Comparison of ENCODE assay signal across 9 cellular contexts in the genomic region with DNA sequence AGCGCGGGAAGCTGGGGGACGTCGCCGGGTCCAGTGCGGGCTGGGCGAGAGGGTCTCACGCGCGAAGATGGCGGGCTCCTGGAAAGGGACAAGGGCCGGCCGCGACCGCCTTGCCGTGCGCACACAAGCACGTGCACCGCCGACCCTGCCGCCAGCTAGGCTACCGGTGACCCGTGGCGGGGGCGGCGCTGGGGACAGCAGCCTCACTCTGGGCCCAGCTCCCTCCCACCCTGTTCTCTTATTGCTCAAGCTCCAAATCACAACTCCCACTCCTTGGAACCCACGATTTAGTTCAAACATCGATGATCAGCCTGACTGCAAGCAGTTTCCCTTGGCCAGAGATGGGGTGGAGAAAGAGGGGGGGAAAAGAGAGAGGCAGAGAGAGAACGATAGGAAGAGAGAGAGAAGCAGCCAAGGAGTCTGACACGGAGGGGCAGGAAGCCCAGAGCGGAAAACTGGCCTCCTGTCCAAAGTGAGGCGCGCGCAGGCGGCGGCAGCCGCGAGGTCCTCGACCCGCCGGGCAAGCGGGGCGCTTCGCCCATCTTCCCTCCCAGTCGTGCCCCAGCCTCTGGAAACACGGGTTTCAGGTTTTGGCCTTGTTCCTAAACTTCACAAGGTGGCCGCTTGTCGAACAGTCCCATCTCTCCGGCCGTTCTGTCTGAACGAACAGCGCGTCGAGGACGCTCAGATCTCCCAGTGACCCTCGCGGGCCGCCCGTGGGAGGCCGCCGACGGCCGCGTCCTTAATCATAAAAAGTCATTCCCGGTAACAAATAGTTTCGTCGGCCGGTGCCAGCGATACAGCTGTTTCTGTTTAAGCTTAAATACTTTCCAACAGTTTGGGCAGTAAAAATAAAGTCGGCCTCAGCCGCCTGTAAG. TPM values are rescaled to one million over a fixed set of nuclear protein-coding genes. Genes with fewer than 3 reads are reported as not detected.
A peak's percentile ranks its signal among the peaks of the same experiment; 100 is the strongest.
DNase-seq lines count a peak whose midpoint lies in the region; ATAC-seq and TF ChIP-seq lines count a peak whose summit lies in the region.
"Had no signal": no experiment of that assay in that cellular context is flagged by ENCODE, and none has a peak within 500 bp of the region (broad histone marks: within the 10 kb centered on the region; RNA-seq: fewer than 3 reads in every experiment).

No MANE protein-coding gene starts in this region.

- CTCF ChIA-PET in activated naive CD4-positive, alpha-beta T cell treated with anti-CD3 and anti-CD28 coated beads, Interleukin-2, amount 10 ng/mL, durations not matched to agents 7 days and 5 days (lab: Charles Lee) = interaction anchor here (0.5 to 3.1 kb wide), 5 partner anchors 14 to 316 kb away, joined by 3 to 16 read pairs (median 5); a partner anchor contains a TSS

- H3K9me3 Mint-ChIP-seq in activated naive CD4-positive, alpha-beta T cell treated with anti-CD3 and anti-CD28 coated beads, Interleukin-2, amount 10 ng/mL, durations not matched to agents 7 days and 5 days = no peaks in the 10 kb centered on the region
- H3K9me3 Mint-ChIP-seq in activated T-helper 1 cell treated with anti-CD3 and anti-CD28 coated beads, Interleukin-12 subunit alpha, Interleukin-12 subunit beta, Interleukin-2, Interleukin-4 antibody, amounts not matched to agents 30 ng/mL and 10 ng/mL and 1 ng/mL, durations not matched to agents 14 hours and 24 hours and 36 hours = peaks cover 4% of the 10 kb centered on the region

- H3K4me1 ChIP-seq in upper lobe of right lung = peaks cover 32% of the 10 kb centered on the region

- no peak for DNase-seq in activated naive CD4-positive, alpha-beta T cell treated with anti-CD3 and anti-CD28 coated beads, Interleukin-2, amount 10 ng/mL, durations not matched to agents 7 days and 5 days
- no peak for DNase-seq in activated naive CD4-positive, alpha-beta T cell treated with Interleukin-2 at 50 U/mL for 16 hours
- no peak for DNase-seq in activated T-helper 1 cell treated with anti-CD3 and anti-CD28 coated beads, Interleukin-12 subunit alpha, Interleukin-12 subunit beta, Interleukin-2, Interleukin-4 antibody, amounts not matched to agents 30 ng/mL and 10 ng/mL and 1 ng/mL, durations not matched to agents 14 hours and 24 hours and 36 hours (ENCODE audit: low spot score)
- DNase-seq in kidney epithelial cell (ENCODE audit: low read depth) = no peak
- no peak for DNase-seq in upper lobe of right lung
- DNase-seq in KG1 (lab: John Stamatoyannopoulos, UW) = no peak
- DNase-seq: NCI-H2171 had no signal

- peak overlapping the region; percentile 52 for H3K4me3 Mint-ChIP-seq in activated naive CD4-positive, alpha-beta T cell treated with anti-CD3 and anti-CD28 coated beads, Interleukin-2, amount 10 ng/mL, durations not matched to agents 7 days and 5 days
- peak overlapping the region; percentile 59 for H3K4me3 Mint-ChIP-seq in activated T-helper 1 cell treated with anti-CD3 and anti-CD28 coated beads, Interleukin-12 subunit alpha, Interleukin-12 subunit beta, Interleukin-2, Interleukin-4 antibody, amounts not matched to agents 30 ng/mL and 10 ng/mL and 1 ng/mL, durations not matched to agents 14 hours and 24 hours and 36 hours

- H3K36me3 Mint-ChIP-seq in activated naive CD4-positive, alpha-beta T cell treated with anti-CD3 and anti-CD28 coated beads, Interleukin-2, amount 10 ng/mL, durations not matched to agents 7 days and 5 days = peaks cover 21% of the 10 kb centered on the region
- peaks cover 11% of the 10 kb centered on the region for H3K36me3 Mint-ChIP-seq in activated T-helper 1 cell treated with anti-CD3 and anti-CD28 coated beads, Interleukin-12 subunit alpha, Interleukin-12 subunit beta, Interleukin-2, Interleukin-4 antibody, amounts not matched to agents 30 ng/mL and 10 ng/mL and 1 ng/mL, durations not matched to agents 14 hours and 24 hours and 36 hours (ENCODE audit: low read depth)

- H3K4me3 ChIP-seq in kidney epithelial cell (ENCODE audit: low read depth, low read length) = peak overlapping the region; percentile 64
- peak overlapping the region; percentile 70 for H3K4me3 ChIP-seq in upper lobe of right lung

- peaks cover 46% of the 10 kb centered on the region for H3K4me1 Mint-ChIP-seq in activated naive CD4-positive, alpha-beta T cell treated with anti-CD3 and anti-CD28 coated beads, Interleukin-2, amount 10 ng/mL, durations not matched to agents 7 days and 5 days
- H3K4me1 Mint-ChIP-seq in activated T-helper 1 cell treated with anti-CD3 and anti-CD28 coated beads, Interleukin-12 subunit alpha, Interleukin-12 subunit beta, Interleukin-2, Interleukin-4 antibody, amounts not matched to agents 30 ng/mL and 10 ng/mL and 1 ng/mL, durations not matched to agents 14 hours and 24 hours and 36 hours (ENCODE audit: low read depth) = peaks cover 23% of the 10 kb centered on the region

- no peak overlapping the region for H3K27ac ChIP-seq in upper lobe of right lung

- H3K27ac Mint-ChIP-seq in activated naive CD4-positive, alpha-beta T cell treated with anti-CD3 and anti-CD28 coated beads, Interleukin-2, amount 10 ng/mL, durations not matched to agents 7 days and 5 days = peak overlapping the region; percentile 14
- peak overlapping the region; percentile 71 for H3K27ac Mint-ChIP-seq in activated T-helper 1 cell treated with anti-CD3 and anti-CD28 coated beads, Interleukin-12 subunit alpha, Interleukin-12 subunit beta, Interleukin-2, Interleukin-4 antibody, amounts not matched to agents 30 ng/mL and 10 ng/mL and 1 ng/mL, durations not matched to agents 14 hours and 24 hours and 36 hours

- H3K36me3 ChIP-seq in kidney epithelial cell (ENCODE audit: control insufficient read depth, insufficient read depth, low read length) = no peaks in the 10 kb centered on the region
- H3K36me3 ChIP-seq in upper lobe of right lung = no peaks in the 10 kb centered on the region

- TF ChIP-seq CTCF in kidney epithelial cell (IDR thresholded peaks at IDR 0.05; ENCODE audit: insufficient read depth, low read length, poor library complexity, severe bottlenecking) = no peak
- no peak for TF ChIP-seq CTCF in upper lobe of right lung (IDR thresholded peaks at IDR 0.05)

- H3K27me3 Mint-ChIP-seq in activated naive CD4-positive, alpha-beta T cell treated with anti-CD3 and anti-CD28 coated beads, Interleukin-2, amount 10 ng/mL, durations not matched to agents 7 days and 5 days = peaks cover 90% of the 10 kb centered on the region
- peaks cover 40% of the 10 kb centered on the region for H3K27me3 Mint-ChIP-seq in activated T-helper 1 cell treated with anti-CD3 and anti-CD28 coated beads, Interleukin-12 subunit alpha, Interleukin-12 subunit beta, Interleukin-2, Interleukin-4 antibody, amounts not matched to agents 30 ng/mL and 10 ng/mL and 1 ng/mL, durations not matched to agents 14 hours and 24 hours and 36 hours (ENCODE audit: insufficient read depth)

- intact Hi-C loops in activated T-helper 1 cell treated with anti-CD3 and anti-CD28 coated beads, Interleukin-12 subunit alpha, Interleukin-12 subunit beta, Interleukin-2, Interleukin-4 antibody, amounts not matched to agents 30 ng/mL and 10 ng/mL and 1 ng/mL, durations not matched to agents 14 hours and 24 hours and 36 hours (cut with micrococcal nuclease) = loop anchor here (5.0 kb wide), 1 partner anchor 1714 kb away; a partner anchor contains a TSS
- intact Hi-C loops in upper lobe of right lung (cut with DNase I) = no loop called here

- H3K27me3 ChIP-seq in kidney epithelial cell (ENCODE audit: control insufficient read depth, insufficient read depth, low read length) (peaks cover 61% of the 10 kb centered on the region), upper lobe of right lung (peaks cover 59% of the 10 kb centered on the region)

- ATAC-seq in upper lobe of right lung (no peak), GM18858 (IDR thresholded peaks at IDR 0.05; ENCODE audit: unreplicated experiment) (no peak), HG03159 (IDR thresholded peaks at IDR 0.05; ENCODE audit: unreplicated experiment) (no peak)

- H3K9me3 ChIP-seq in upper lobe of right lung = no peaks in the 10 kb centered on the region

RNA-seq across cellular contexts. Expression of a gene that starts 1.7 kb away (rescaled TPM):
- total RNA-seq in activated T-helper 1 cell treated with anti-CD3 and anti-CD28 coated beads, Interleukin-12 subunit alpha, Interleukin-12 subunit beta, Interleukin-2, Interleukin-4 antibody, amounts not matched to agents 30 ng/mL and 10 ng/mL and 1 ng/mL, durations not matched to agents 14 hours and 24 hours and 36 hours = 6.2 and 6.6 TPM in 2 replicates
- total RNA-seq in kidney epithelial cell (2.5 and 2.7 TPM in 2 replicates), upper lobe of right lung (4.9 TPM)

RNA-seq across cellular contexts. Expression of a gene that starts 20.6 kb away (rescaled TPM):
- total RNA-seq in activated T-helper 1 cell treated with anti-CD3 and anti-CD28 coated beads, Interleukin-12 subunit alpha, Interleukin-12 subunit beta, Interleukin-2, Interleukin-4 antibody, amounts not matched to agents 30 ng/mL and 10 ng/mL and 1 ng/mL, durations not matched to agents 14 hours and 24 hours and 36 hours = 4.7 and 5.1 TPM in 2 replicates
- total RNA-seq in kidney epithelial cell = 11.9 and 15.8 TPM in 2 replicates
- 3.4 TPM for total RNA-seq in upper lobe of right lung

RNA-seq across cellular contexts. Expression of a gene that starts 40.7 kb away (rescaled TPM):
- total RNA-seq in activated T-helper 1 cell treated with anti-CD3 and anti-CD28 coated beads, Interleukin-12 subunit alpha, Interleukin-12 subunit beta, Interleukin-2, Interleukin-4 antibody, amounts not matched to agents 30 ng/mL and 10 ng/mL and 1 ng/mL, durations not matched to agents 14 hours and 24 hours and 36 hours = 22.4 and 23.8 TPM in 2 replicates
- total RNA-seq in kidney epithelial cell (24.0 and 28.6 TPM in 2 replicates), upper lobe of right lung (20.2 TPM)
